8 cellular contexts compared by ENCODE assay signal in genomic region chr3:128076783-128077624, GRCh38. TPM values are rescaled to one million over a fixed set of nuclear protein-coding genes. Genes with fewer than 3 reads are reported as not detected.
DNase-seq lines count a peak whose midpoint lies in the region; ATAC-seq and TF ChIP-seq lines count a peak whose summit lies in the region.

No MANE protein-coding gene starts in this region.

- H3K9me3 ChIP-seq in HUES6 (ENCODE audit: control insufficient read depth, insufficient read depth, low read depth, low read length) (no peaks in the 10 kb centered on the region), neural progenitor cell (ENCODE audit: low read depth) (no peaks in the 10 kb centered on the region)

- ATAC-seq in activated CD4-positive, alpha-beta T cell treated with anti-CD3 and anti-CD28 coated beads for 36 hours = peak; percentile 8
- ATAC-seq in HG02642 (IDR thresholded peaks at IDR 0.05; ENCODE audit: poor library complexity, unreplicated experiment) (no peak), HG02840 (IDR thresholded peaks at IDR 0.05; ENCODE audit: low FRiP score, unreplicated experiment) (no peak)

- intact Hi-C loops in activated CD4-positive, alpha-beta T cell treated with anti-CD3 and anti-CD28 coated beads for 36 hours (cut with DNase I, micrococcal nuclease) = loop anchor here (2.0 to 10.0 kb wide), 7 partner anchors 46 to 530 kb away; partner anchors contain the start of genes GATA2 (in 1 of the 2) and RUVBL1 (in 1 of the 2)

- H3K27me3 ChIP-seq in HUES6 (ENCODE audit: control insufficient read depth, insufficient read depth, low read length) (peaks cover 8% of the 10 kb centered on the region), neural progenitor cell (peaks cover 25% of the 10 kb centered on the region)

- peaks cover 11% of the 10 kb centered on the region for H3F3A ChIP-seq in neural progenitor cell (ENCODE audit: low read depth)

- no peak overlapping the region for H2AFZ ChIP-seq in neural progenitor cell (replicated peaks)

- H3K4me3 Mint-ChIP-seq in activated CD4-positive, alpha-beta T cell treated with anti-CD3 and anti-CD28 coated beads for 36 hours = no peak overlapping the region
- H3K4me3 Mint-ChIP-seq in neural progenitor cell = peak overlapping the region; percentile 35

- peak overlapping the region; percentile 71 for H3K4me2 ChIP-seq in neural progenitor cell

- no peak overlapping the region for H3K27ac ChIP-seq in HUES6 (ENCODE audit: low read depth, low read length)
- H3K27ac ChIP-seq in neural progenitor cell = no peak overlapping the region

- POLR2A ChIA-PET in activated CD4-positive, alpha-beta T cell treated with anti-CD3 and anti-CD28 coated beads for 36 hours (lab: Charles Lee) = no interaction called here

- H3K4me1 Mint-ChIP-seq in activated CD4-positive, alpha-beta T cell treated with anti-CD3 and anti-CD28 coated beads for 36 hours = peaks cover 21% of the 10 kb centered on the region
- peaks cover 6% of the 10 kb centered on the region for H3K4me1 Mint-ChIP-seq in neural progenitor cell

- no peaks in the 10 kb centered on the region for H3K9me3 Mint-ChIP-seq in activated CD4-positive, alpha-beta T cell treated with anti-CD3 and anti-CD28 coated beads for 36 hours (ENCODE audit: low read depth)
- H3K9me3 Mint-ChIP-seq in neural progenitor cell = no peaks in the 10 kb centered on the region

- H3K4me3 ChIP-seq in HUES6 (ENCODE audit: low read depth, low read length) (peak overlapping the region; percentile 68), fibroblast of villous mesenchyme (ENCODE audit: low read depth, low read length) (peak overlapping the region; percentile 41), neural progenitor cell (peak overlapping the region; percentile 36)

- TF ChIP-seq CTCF in fibroblast of villous mesenchyme (IDR thresholded peaks at IDR 0.05; ENCODE audit: insufficient read depth, low read depth, low read length) (no peak), neural progenitor cell (IDR thresholded peaks at IDR 0.05) (no peak)

- DNase-seq in activated CD4-positive, alpha-beta T cell treated with anti-CD3 and anti-CD28 coated beads for 36 hours = peak; percentile 64
- DNase-seq in fibroblast of villous mesenchyme (ENCODE audit: low read depth) (peak; percentile 34), neural progenitor cell (ENCODE audit: low spot score) (peak; percentile 50), AG08395 (ENCODE audit: low spot score) (no peak), HuH-7 (ENCODE audit: low spot score) (no peak)

- peaks cover 39% of the 10 kb centered on the region for H3K36me3 Mint-ChIP-seq in activated CD4-positive, alpha-beta T cell treated with anti-CD3 and anti-CD28 coated beads for 36 hours (ENCODE audit: low read depth)
- H3K36me3 Mint-ChIP-seq in neural progenitor cell = peaks cover 9% of the 10 kb centered on the region

- H3K36me3 ChIP-seq in HUES6 (ENCODE audit: control insufficient read depth, insufficient read depth, low read length) (peaks cover 43% of the 10 kb centered on the region), neural progenitor cell (no peaks in the 10 kb centered on the region)

- peak overlapping the region; percentile 39 for H3K9ac ChIP-seq in HUES6 (ENCODE audit: low read length)
- no peak overlapping the region for H3K9ac ChIP-seq in neural progenitor cell

- CTCF ChIA-PET in activated CD4-positive, alpha-beta T cell treated with anti-CD3 and anti-CD28 coated beads for 36 hours (lab: Charles Lee) = interaction anchor here (0.6 to 2.1 kb wide), 4 partner anchors 15 to 407 kb away, joined by 4 to 8 read pairs (median 5); partner anchors contain the start of gene RUVBL1

- H3K27ac Mint-ChIP-seq in activated CD4-positive, alpha-beta T cell treated with anti-CD3 and anti-CD28 coated beads for 36 hours = no peak overlapping the region
- no peak overlapping the region for H3K27ac Mint-ChIP-seq in neural progenitor cell

- H3K4me1 ChIP-seq in HUES6 (ENCODE audit: control insufficient read depth, insufficient read depth, low read length) = peaks cover 16% of the 10 kb centered on the region
- H3K4me1 ChIP-seq in neural progenitor cell = peaks cover 20% of the 10 kb centered on the region

- H3K27me3 Mint-ChIP-seq in activated CD4-positive, alpha-beta T cell treated with anti-CD3 and anti-CD28 coated beads for 36 hours = no peaks in the 10 kb centered on the region
- H3K27me3 Mint-ChIP-seq in neural progenitor cell (ENCODE audit: insufficient read depth, low read depth) = peaks cover 8% of the 10 kb centered on the region

- H3K79me2 ChIP-seq in neural progenitor cell (ENCODE audit: low read depth) = no peaks in the 10 kb centered on the region

- H4K20me1 ChIP-seq in neural progenitor cell (ENCODE audit: low read depth) = peaks cover 45% of the 10 kb centered on the region

RNA-seq across cellular contexts. Expression of gene SEC61A1, which starts 24.8 kb away (rescaled TPM):
- 100 to 1,000 TPM; 113 to 123 TPM for total RNA-seq in activated CD4-positive, alpha-beta T cell treated with anti-CD3 and anti-CD28 coated beads for 36 hours
- total RNA-seq in fibroblast of villous mesenchyme (298 and 383 TPM in 2 replicates), neural progenitor cell (ENCODE audit: low replicate concordance) (79.1 and 92.6 TPM in 2 replicates)

RNA-seq across cellular contexts. Expression of gene RUVBL1, which starts 46.6 kb away (rescaled TPM):
- total RNA-seq in activated CD4-positive, alpha-beta T cell treated with anti-CD3 and anti-CD28 coated beads for 36 hours = 10 to 100 TPM; 97.0 to 99.9 TPM
- total RNA-seq in fibroblast of villous mesenchyme (56.4 and 83.8 TPM in 2 replicates), neural progenitor cell (ENCODE audit: low replicate concordance) (91.4 and 110 TPM in 2 replicates)

Comparison
In these comparisons a context has a peak if more than half of its experiments do, and no peak if none do; other contexts are left out.
1. DNase-seq: peak in activated CD4-positive, alpha-beta T cell treated with anti-CD3 and anti-CD28 coated beads for 36 hours (single experiment), fibroblast of villous mesenchyme (single experiment) and neural progenitor cell (single experiment); none in AG08395 (single experiment) and HuH-7 (single experiment).
2. Peak in every context shown above with its lines, with median percentiles within 50 percentile points of each other: H3K4me3 ChIP-seq.